In the genomic region with DNA sequence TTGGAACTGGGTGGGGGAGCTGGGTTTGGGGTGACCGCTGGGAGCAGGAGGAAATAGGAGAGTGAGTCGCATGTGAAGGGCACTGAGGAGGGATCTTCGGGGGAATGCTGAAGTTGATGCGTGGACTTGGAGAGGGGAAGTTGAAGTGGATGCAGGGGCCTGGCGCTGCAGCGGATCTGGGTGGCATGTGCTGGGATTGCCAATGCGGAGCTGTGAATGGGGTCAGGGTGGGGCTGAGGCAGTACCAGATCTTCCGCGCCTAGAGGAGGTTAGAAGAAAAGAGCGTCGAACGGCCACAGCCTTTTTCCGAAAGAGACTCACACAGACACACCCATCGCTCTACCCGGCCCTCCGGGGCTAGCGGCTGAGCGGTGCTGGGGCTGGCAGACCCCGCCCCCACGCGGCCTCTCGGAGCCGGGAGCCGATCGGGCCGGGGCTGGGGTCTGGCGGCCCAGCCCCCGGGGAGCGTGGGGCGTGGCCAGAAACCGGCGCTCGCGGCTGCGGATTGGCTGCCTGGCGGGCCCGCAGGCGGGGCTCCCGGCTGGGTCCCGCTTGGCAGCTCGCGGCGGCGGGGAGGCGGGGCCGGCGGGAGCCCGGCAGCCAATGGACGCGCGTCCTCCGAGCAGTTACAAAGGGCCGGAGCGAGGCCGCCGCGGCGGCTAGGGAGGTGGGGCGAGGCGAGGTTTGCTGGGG, we compare ENCODE assay signal across 1 cellular context.
TF ChIP-seq lines count a peak whose summit lies in the region.

A gene (plus strand): TSS at position 655 of the 693 bp plus-strand sequence. CDS start 93 bp downstream, outside the sequence.

TF ChIP-seq in K562, 482 proteins besides CTCF, POLR2A, EP300 and RAD21 (continued from another document and continues in another):
- TF ChIP-seq HDAC2 (IDR thresholded peaks at IDR 0.05) (peak; percentile 60; the same call in 1 of the 2 replicates), BRCA1 (IDR thresholded peaks at IDR 0.05) (no peak), BRCA1 (CRISPR knock-in tag; IDR thresholded peaks at IDR 0.05) (no peak), ZNF766 (CRISPR knock-in tag; conservative IDR thresholded peaks at IDR 0.05) (no peak), ILK (tag; IDR thresholded peaks at IDR 0.05; ENCODE audit: borderline replicate concordance, low read depth) (no peak), TBP (optimal IDR thresholded peaks at IDR 0.05; ENCODE audit: low read depth, low read length) (peak; percentile 76), C11orf30 (IDR thresholded peaks at IDR 0.05; ENCODE audit: low read depth) (no peak), OTX1 (CRISPR knock-in tag; IDR thresholded peaks at IDR 0.05) (peak; percentile 67; the same call in 1 of the 2 replicates), SIN3A (IDR thresholded peaks at IDR 0.05; ENCODE audit: borderline replicate concordance in 2 of 2, control insufficient read depth in 1 of 2, low read depth in 2 of 2, low read length in 2 of 2) (peak; percentile 30 to 31; a peak in 1 of 4 replicates), ZFP30 (CRISPR knock-in tag; IDR thresholded peaks at IDR 0.05; ENCODE audit: borderline replicate concordance) (no peak), STAT5B (CRISPR knock-in tag; IDR thresholded peaks at IDR 0.05) (no peak), IRF2 (CRISPR knock-in tag; IDR thresholded peaks at IDR 0.05) (no peak), EHMT2 (IDR thresholded peaks at IDR 0.05) (no peak), NFYB (IDR thresholded peaks at IDR 0.05; ENCODE audit: extremely low read depth, insufficient read length) (peak; percentile 25), NR2C1 (IDR thresholded peaks at IDR 0.05) (no peak), NR2C1 (tag; IDR thresholded peaks at IDR 0.05) (no peak), SAP30 (IDR thresholded peaks at IDR 0.05; ENCODE audit: borderline replicate concordance, insufficient read depth, low read depth, low read length, poor library complexity, severe bottlenecking) (peak; percentile 46), YY1 (IDR thresholded peaks at IDR 0.05; ENCODE audit: borderline replicate concordance in 1 of 3, control insufficient read depth in 1 of 3, extremely low read depth in 1 of 3, insufficient read depth in 3 of 3, insufficient read length in 1 of 3, insufficient replicate concordance in 2 of 3, low read depth in 1 of 3, low read length in 2 of 3) (peak in 1 of 3 experiments; percentile 69), BACH1 (tag; IDR thresholded peaks at IDR 0.05) (no peak), POLR3A (IDR thresholded peaks at IDR 0.05; ENCODE audit: borderline replicate concordance, extremely low read depth, insufficient read depth, insufficient read length) (no peak), GATAD2A (IDR thresholded peaks at IDR 0.05) (peak; percentile 40; the same call in 1 of the 2 replicates), RBBP5 (IDR thresholded peaks at IDR 0.05; ENCODE audit: borderline replicate concordance, insufficient read depth, low read length, poor library complexity, severe bottlenecking) (peak; percentile 52), ZFX (CRISPR knock-in tag; IDR thresholded peaks at IDR 0.05) (peak; percentile 59), ETV5 (CRISPR knock-in tag; IDR thresholded peaks at IDR 0.05; ENCODE audit: low read depth) (no peak), FOXP1 (CRISPR knock-in tag; IDR thresholded peaks at IDR 0.05) (0 out of 2 replicates have a peak, but pooled peaks have one; percentile 19), MYNN (IDR thresholded peaks at IDR 0.05) (no peak), MYNN (CRISPR knock-in tag; IDR thresholded peaks at IDR 0.05) (no peak), NR1H2 (CRISPR knock-in tag; IDR thresholded peaks at IDR 0.05) (no peak), HDAC8 (tag; IDR thresholded peaks at IDR 0.05) (no peak), TCFL5 (CRISPR knock-in tag; conservative IDR thresholded peaks at IDR 0.05) (no peak), ESRRB (CRISPR knock-in tag; IDR thresholded peaks at IDR 0.05; ENCODE audit: borderline replicate concordance) (no peak), STAG1 (CRISPR knock-in tag; IDR thresholded peaks at IDR 0.05; ENCODE audit: borderline replicate concordance) (no peak), ZNF3 (CRISPR knock-in tag; IDR thresholded peaks at IDR 0.05) (no peak), ZZZ3 (IDR thresholded peaks at IDR 0.05) (no peak), KHSRP (IDR thresholded peaks at IDR 0.05) (no peak), ZNF444 (CRISPR knock-in tag; IDR thresholded peaks at IDR 0.05) (no peak)
- TF ChIP-seq, protein P1, sequence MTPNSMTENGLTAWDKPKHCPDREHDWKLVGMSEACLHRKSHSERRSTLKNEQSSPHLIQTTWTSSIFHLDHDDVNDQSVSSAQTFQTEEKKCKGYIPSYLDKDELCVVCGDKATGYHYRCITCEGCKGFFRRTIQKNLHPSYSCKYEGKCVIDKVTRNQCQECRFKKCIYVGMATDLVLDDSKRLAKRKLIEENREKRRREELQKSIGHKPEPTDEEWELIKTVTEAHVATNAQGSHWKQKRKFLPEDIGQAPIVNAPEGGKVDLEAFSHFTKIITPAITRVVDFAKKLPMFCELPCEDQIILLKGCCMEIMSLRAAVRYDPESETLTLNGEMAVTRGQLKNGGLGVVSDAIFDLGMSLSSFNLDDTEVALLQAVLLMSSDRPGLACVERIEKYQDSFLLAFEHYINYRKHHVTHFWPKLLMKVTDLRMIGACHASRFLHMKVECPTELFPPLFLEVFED (CRISPR knock-in tag; conservative IDR thresholded peaks at IDR 0.05), result 0 out of 2 replicates have a peak, but pooled peaks have one; percentile 30
- TF ChIP-seq, protein P2, sequence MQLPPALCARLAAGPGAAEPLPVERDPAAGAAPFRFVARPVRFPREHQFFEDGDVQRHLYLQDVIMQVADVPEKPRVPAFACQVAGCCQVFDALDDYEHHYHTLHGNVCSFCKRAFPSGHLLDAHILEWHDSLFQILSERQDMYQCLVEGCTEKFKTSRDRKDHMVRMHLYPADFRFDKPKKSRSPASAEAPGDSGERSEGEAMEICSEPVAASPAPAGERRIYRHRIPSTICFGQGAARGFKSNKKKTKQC (CRISPR knock-in tag; IDR thresholded peaks at IDR 0.05), result no peak
- TF ChIP-seq, protein P3, sequence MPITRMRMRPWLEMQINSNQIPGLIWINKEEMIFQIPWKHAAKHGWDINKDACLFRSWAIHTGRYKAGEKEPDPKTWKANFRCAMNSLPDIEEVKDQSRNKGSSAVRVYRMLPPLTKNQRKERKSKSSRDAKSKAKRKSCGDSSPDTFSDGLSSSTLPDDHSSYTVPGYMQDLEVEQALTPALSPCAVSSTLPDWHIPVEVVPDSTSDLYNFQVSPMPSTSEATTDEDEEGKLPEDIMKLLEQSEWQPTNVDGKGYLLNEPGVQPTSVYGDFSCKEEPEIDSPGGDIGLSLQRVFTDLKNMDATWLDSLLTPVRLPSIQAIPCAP (CRISPR knock-in tag; IDR thresholded peaks at IDR 0.05; ENCODE audit: borderline replicate concordance), result no peak
- TF ChIP-seq, protein P4, sequence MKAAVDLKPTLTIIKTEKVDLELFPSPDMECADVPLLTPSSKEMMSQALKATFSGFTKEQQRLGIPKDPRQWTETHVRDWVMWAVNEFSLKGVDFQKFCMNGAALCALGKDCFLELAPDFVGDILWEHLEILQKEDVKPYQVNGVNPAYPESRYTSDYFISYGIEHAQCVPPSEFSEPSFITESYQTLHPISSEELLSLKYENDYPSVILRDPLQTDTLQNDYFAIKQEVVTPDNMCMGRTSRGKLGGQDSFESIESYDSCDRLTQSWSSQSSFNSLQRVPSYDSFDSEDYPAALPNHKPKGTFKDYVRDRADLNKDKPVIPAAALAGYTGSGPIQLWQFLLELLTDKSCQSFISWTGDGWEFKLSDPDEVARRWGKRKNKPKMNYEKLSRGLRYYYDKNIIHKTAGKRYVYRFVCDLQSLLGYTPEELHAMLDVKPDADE (conservative IDR thresholded peaks at IDR 0.05; ENCODE audit: control insufficient read depth, low read depth, low read length), result 0 out of 2 replicates have a peak, but pooled peaks have one; percentile 38
- TF ChIP-seq, protein P5, sequence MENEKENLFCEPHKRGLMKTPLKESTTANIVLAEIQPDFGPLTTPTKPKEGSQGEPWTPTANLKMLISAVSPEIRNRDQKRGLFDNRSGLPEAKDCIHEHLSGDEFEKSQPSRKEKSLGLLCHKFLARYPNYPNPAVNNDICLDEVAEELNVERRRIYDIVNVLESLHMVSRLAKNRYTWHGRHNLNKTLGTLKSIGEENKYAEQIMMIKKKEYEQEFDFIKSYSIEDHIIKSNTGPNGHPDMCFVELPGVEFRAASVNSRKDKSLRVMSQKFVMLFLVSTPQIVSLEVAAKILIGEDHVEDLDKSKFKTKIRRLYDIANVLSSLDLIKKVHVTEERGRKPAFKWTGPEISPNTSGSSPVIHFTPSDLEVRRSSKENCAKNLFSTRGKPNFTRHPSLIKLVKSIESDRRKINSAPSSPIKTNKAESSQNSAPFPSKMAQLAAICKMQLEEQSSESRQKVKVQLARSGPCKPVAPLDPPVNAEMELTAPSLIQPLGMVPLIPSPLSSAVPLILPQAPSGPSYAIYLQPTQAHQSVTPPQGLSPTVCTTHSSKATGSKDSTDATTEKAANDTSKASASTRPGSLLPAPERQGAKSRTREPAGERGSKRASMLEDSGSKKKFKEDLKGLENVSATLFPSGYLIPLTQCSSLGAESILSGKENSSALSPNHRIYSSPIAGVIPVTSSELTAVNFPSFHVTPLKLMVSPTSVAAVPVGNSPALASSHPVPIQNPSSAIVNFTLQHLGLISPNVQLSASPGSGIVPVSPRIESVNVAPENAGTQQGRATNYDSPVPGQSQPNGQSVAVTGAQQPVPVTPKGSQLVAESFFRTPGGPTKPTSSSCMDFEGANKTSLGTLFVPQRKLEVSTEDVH (IDR thresholded peaks at IDR 0.05; ENCODE audit: low read depth, partially characterized antibody), result no peak
- TF ChIP-seq, protein P6, sequence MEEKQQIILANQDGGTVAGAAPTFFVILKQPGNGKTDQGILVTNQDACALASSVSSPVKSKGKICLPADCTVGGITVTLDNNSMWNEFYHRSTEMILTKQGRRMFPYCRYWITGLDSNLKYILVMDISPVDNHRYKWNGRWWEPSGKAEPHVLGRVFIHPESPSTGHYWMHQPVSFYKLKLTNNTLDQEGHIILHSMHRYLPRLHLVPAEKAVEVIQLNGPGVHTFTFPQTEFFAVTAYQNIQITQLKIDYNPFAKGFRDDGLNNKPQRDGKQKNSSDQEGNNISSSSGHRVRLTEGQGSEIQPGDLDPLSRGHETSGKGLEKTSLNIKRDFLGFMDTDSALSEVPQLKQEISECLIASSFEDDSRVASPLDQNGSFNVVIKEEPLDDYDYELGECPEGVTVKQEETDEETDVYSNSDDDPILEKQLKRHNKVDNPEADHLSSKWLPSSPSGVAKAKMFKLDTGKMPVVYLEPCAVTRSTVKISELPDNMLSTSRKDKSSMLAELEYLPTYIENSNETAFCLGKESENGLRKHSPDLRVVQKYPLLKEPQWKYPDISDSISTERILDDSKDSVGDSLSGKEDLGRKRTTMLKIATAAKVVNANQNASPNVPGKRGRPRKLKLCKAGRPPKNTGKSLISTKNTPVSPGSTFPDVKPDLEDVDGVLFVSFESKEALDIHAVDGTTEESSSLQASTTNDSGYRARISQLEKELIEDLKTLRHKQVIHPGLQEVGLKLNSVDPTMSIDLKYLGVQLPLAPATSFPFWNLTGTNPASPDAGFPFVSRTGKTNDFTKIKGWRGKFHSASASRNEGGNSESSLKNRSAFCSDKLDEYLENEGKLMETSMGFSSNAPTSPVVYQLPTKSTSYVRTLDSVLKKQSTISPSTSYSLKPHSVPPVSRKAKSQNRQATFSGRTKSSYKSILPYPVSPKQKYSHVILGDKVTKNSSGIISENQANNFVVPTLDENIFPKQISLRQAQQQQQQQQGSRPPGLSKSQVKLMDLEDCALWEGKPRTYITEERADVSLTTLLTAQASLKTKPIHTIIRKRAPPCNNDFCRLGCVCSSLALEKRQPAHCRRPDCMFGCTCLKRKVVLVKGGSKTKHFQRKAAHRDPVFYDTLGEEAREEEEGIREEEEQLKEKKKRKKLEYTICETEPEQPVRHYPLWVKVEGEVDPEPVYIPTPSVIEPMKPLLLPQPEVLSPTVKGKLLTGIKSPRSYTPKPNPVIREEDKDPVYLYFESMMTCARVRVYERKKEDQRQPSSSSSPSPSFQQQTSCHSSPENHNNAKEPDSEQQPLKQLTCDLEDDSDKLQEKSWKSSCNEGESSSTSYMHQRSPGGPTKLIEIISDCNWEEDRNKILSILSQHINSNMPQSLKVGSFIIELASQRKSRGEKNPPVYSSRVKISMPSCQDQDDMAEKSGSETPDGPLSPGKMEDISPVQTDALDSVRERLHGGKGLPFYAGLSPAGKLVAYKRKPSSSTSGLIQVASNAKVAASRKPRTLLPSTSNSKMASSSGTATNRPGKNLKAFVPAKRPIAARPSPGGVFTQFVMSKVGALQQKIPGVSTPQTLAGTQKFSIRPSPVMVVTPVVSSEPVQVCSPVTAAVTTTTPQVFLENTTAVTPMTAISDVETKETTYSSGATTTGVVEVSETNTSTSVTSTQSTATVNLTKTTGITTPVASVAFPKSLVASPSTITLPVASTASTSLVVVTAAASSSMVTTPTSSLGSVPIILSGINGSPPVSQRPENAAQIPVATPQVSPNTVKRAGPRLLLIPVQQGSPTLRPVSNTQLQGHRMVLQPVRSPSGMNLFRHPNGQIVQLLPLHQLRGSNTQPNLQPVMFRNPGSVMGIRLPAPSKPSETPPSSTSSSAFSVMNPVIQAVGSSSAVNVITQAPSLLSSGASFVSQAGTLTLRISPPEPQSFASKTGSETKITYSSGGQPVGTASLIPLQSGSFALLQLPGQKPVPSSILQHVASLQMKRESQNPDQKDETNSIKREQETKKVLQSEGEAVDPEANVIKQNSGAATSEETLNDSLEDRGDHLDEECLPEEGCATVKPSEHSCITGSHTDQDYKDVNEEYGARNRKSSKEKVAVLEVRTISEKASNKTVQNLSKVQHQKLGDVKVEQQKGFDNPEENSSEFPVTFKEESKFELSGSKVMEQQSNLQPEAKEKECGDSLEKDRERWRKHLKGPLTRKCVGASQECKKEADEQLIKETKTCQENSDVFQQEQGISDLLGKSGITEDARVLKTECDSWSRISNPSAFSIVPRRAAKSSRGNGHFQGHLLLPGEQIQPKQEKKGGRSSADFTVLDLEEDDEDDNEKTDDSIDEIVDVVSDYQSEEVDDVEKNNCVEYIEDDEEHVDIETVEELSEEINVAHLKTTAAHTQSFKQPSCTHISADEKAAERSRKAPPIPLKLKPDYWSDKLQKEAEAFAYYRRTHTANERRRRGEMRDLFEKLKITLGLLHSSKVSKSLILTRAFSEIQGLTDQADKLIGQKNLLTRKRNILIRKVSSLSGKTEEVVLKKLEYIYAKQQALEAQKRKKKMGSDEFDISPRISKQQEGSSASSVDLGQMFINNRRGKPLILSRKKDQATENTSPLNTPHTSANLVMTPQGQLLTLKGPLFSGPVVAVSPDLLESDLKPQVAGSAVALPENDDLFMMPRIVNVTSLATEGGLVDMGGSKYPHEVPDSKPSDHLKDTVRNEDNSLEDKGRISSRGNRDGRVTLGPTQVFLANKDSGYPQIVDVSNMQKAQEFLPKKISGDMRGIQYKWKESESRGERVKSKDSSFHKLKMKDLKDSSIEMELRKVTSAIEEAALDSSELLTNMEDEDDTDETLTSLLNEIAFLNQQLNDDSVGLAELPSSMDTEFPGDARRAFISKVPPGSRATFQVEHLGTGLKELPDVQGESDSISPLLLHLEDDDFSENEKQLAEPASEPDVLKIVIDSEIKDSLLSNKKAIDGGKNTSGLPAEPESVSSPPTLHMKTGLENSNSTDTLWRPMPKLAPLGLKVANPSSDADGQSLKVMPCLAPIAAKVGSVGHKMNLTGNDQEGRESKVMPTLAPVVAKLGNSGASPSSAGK (IDR thresholded peaks at IDR 0.05), result peak; percentile 75
- TF ChIP-seq, protein P7, sequence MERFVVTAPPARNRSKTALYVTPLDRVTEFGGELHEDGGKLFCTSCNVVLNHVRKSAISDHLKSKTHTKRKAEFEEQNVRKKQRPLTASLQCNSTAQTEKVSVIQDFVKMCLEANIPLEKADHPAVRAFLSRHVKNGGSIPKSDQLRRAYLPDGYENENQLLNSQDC (CRISPR knock-in tag; IDR thresholded peaks at IDR 0.05), result 0 out of 2 replicates have a peak, but pooled peaks have one; percentile 44
